ENCODE assay signal across 8 cellular contexts in the genomic region with DNA sequence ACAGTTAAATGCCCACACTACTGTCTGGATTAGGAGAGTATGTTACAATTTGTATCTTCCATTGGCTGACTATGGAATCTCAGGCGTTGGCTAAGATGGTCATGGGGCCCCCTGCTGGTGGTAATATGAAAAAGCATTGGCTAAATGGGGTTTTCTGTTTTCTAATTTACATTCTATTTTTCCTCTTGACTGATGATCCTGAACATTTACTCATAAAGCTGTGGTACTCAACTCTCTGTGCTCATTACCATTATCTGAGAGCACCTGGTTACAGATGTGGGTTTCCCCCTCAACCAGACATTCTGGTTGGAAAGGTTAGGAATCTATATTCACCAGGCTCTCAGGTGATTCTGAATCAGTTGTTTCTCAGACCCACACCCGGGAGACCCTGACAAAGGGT.
A peak's percentile ranks its signal among the peaks of the same experiment; 100 is the strongest.
DNase-seq lines count a peak whose midpoint lies in the region; ATAC-seq and TF ChIP-seq lines count a peak whose summit lies in the region.

No MANE protein-coding gene starts in this region.

- no peak for TF ChIP-seq EP300 in sigmoid colon (IDR thresholded peaks at IDR 0.05)

- H3K4me3 ChIP-seq in HAP-1 (no peak overlapping the region), esophagus squamous epithelium (no peak overlapping the region), sigmoid colon (no peak overlapping the region)

- no peak for ATAC-seq in GM19328 (IDR thresholded peaks at IDR 0.05; ENCODE audit: unreplicated experiment)

- TF ChIP-seq CTCF in esophagus squamous epithelium (IDR thresholded peaks at IDR 0.05), result peak; percentile 37 to 78 (median 68)
- TF ChIP-seq CTCF in sigmoid colon (IDR thresholded peaks at IDR 0.05), result peak; percentile 39 to 69 (median 50)

- TF ChIP-seq POLR2A in esophagus squamous epithelium (IDR thresholded peaks at IDR 0.05) (no peak), sigmoid colon (IDR thresholded peaks at IDR 0.05) (no peak)

- DNase-seq in NCI-H2029 (lab: John Stamatoyannopoulos, UW), result peak; percentile 24
- no peak for DNase-seq in NCI-H2029 treated with DMSO at 0.1 percent for 48 hours (lab: John Stamatoyannopoulos, UW)
- DNase-seq in HAP-1 (ENCODE audit: low spot score in 2 of 2), result peak; percentile 21 to 58
- DNase-seq in RPMI8226, result peak; percentile 35
- no peak for DNase-seq in esophagus squamous epithelium (lab: John Stamatoyannopoulos, UW)
- no peak for DNase-seq in sigmoid colon
- no peak for DNase-seq in activated CD8-positive, alpha-beta memory T cell treated with anti-CD3 and anti-CD28 coated beads for 24 hours

- H3K9me3 ChIP-seq in HAP-1 (no peaks in the 10 kb centered on the region), esophagus squamous epithelium (no peaks in the 10 kb centered on the region), sigmoid colon (no peaks in the 10 kb centered on the region)

- WGBS in esophagus squamous epithelium, 2 donors, result 6 to 20% methylated on average over 1 to 2 of the region's 2 CpGs
- WGBS in sigmoid colon, 2 donors, result 25 to 33% methylated on average over 2 of the region's 2 CpGs

- no peaks in the 10 kb centered on the region for H3K36me3 ChIP-seq in HAP-1 (replicated peaks)
- H3K36me3 ChIP-seq in esophagus squamous epithelium, result no peaks in the 10 kb centered on the region
- no peaks in the 10 kb centered on the region for H3K36me3 ChIP-seq in sigmoid colon

- in situ Hi-C loops in HAP-1 (cut with MboI; ENCODE audit: low sequenced_read_pairs), result no loop called here

- intact Hi-C loops in esophagus squamous epithelium (cut with DNase I) (loop anchor here (10.0 kb wide), 2 partner anchors 99 to 209 kb away; no protein-coding TSS in a partner anchor), sigmoid colon (cut with DNase I) (loop anchor here (1.0 to 10.0 kb wide), 4 partner anchors 95 to 429 kb away; partner anchors contain the start of gene PRDM4)

- no peaks in the 10 kb centered on the region for H3K4me1 ChIP-seq in HAP-1
- H3K4me1 ChIP-seq in esophagus squamous epithelium, result peaks cover 0 to 6% (median 3%) of the 10 kb centered on the region in 3 donors
- H3K4me1 ChIP-seq in sigmoid colon, result peaks cover 0 to 23% (median 19%) of the 10 kb centered on the region in 4 donors

- H3K27me3 ChIP-seq in HAP-1 (ENCODE audit: low read depth), result no peaks in the 10 kb centered on the region
- H3K27me3 ChIP-seq in esophagus squamous epithelium, result no peaks in the 10 kb centered on the region
- H3K27me3 ChIP-seq in sigmoid colon, result no peaks in the 10 kb centered on the region

- no peak overlapping the region for H3K27ac ChIP-seq in esophagus squamous epithelium
- no peak overlapping the region for H3K27ac ChIP-seq in sigmoid colon

Comparison
In these comparisons a context has a peak if more than half of its experiments do, and no peak if none do; other contexts are left out.
1. DNase-seq: peak in NCI-H2029 (single experiment), HAP-1 (2 of 2) and RPMI8226 (single experiment); none in NCI-H2029 treated with DMSO at 0.1 percent for 48 hours (single experiment), esophagus squamous epithelium (single experiment), sigmoid colon (single experiment) and activated CD8-positive, alpha-beta memory T cell treated with anti-CD3 and anti-CD28 coated beads for 24 hours (single experiment).